19 cellular contexts compared by ENCODE assay signal in the genomic region with DNA sequence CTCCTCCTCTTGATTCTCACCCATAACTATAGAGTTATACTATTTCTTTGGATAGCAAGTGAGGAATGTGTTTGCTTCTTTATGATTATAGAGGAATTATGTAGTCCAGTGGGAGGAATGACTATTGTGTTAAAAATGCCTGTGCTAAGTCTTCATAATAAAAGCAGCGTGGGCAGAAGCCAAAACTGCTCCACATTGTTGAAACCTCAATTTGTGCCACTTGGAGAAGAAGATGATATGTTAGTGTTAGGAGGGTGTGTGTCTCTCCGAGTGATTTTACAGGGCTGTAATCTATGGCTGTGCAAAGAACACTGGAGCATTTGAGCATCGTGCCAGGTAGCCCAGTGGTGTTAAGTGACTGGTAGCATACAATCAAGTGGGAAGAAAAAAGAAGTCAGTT.
A peak's percentile ranks its signal among the peaks of the same experiment; 100 is the strongest.
DNase-seq lines count a peak whose midpoint lies in the region; ATAC-seq and TF ChIP-seq lines count a peak whose summit lies in the region.
"Had no signal": no experiment of that assay in that cellular context is flagged by ENCODE, and none has a peak within 500 bp of the region (broad histone marks: within the 10 kb centered on the region; RNA-seq: fewer than 3 reads in every experiment).

No MANE protein-coding gene starts in this region.

- H3K4me3 ChIP-seq in right atrium auricular region (no peak overlapping the region), smooth muscle cell (no peak overlapping the region), Karpas-422 (ENCODE audit: low read length) (no peak overlapping the region), testis (no peak overlapping the region)
- H3K4me3 ChIP-seq: gastroesophageal sphincter, stomach, vagina had no signal

- no peak overlapping the region for H3K27ac ChIP-seq in right atrium auricular region
- no peak overlapping the region for H3K27ac ChIP-seq in smooth muscle cell (ENCODE audit: low read depth)
- no peak overlapping the region for H3K27ac ChIP-seq in Karpas-422 (ENCODE audit: low read length)
- H3K27ac ChIP-seq in testis = no peak overlapping the region
- H3K27ac ChIP-seq: gastroesophageal sphincter, stomach, vagina had no signal

- H3K9me3 ChIP-seq in right atrium auricular region = no peaks in the 10 kb centered on the region
- no peaks in the 10 kb centered on the region for H3K9me3 ChIP-seq in smooth muscle cell (replicated peaks; ENCODE audit: low read depth)
- H3K9me3 ChIP-seq in Karpas-422 (ENCODE audit: low read length) = no peaks in the 10 kb centered on the region
- no peaks in the 10 kb centered on the region for H3K9me3 ChIP-seq in testis
- H3K9me3 ChIP-seq: gastroesophageal sphincter, stomach, vagina had no signal

- TF ChIP-seq CTCF in right atrium auricular region (IDR thresholded peaks at IDR 0.05) (no peak), smooth muscle cell (IDR thresholded peaks at IDR 0.05; ENCODE audit: borderline replicate concordance, insufficient read depth, poor library complexity, severe bottlenecking) (no peak), testis (IDR thresholded peaks at IDR 0.05) (no peak)

- no peaks in the 10 kb centered on the region for H3K27me3 ChIP-seq in right atrium auricular region
- no peaks in the 10 kb centered on the region for H3K27me3 ChIP-seq in smooth muscle cell (ENCODE audit: low read depth)
- no peaks in the 10 kb centered on the region for H3K27me3 ChIP-seq in Karpas-422 (ENCODE audit: low read length)
- H3K27me3 ChIP-seq in testis = no peaks in the 10 kb centered on the region
- H3K27me3 ChIP-seq: gastroesophageal sphincter, stomach, vagina had no signal

- H2AFZ ChIP-seq in smooth muscle cell (ENCODE audit: low read depth) (peak overlapping the region; percentile 27), Karpas-422 (ENCODE audit: low read length) (no peak overlapping the region)

- H4K20me1 ChIP-seq in smooth muscle cell (ENCODE audit: low read depth) = no peaks in the 10 kb centered on the region
- H4K20me1 ChIP-seq in Karpas-422 (ENCODE audit: insufficient read depth, low read depth, low read length) = no peaks in the 10 kb centered on the region

- H3F3A ChIP-seq in smooth muscle cell (ENCODE audit: low read depth) = no peaks in the 10 kb centered on the region

- peaks cover 4% of the 10 kb centered on the region for H3K79me2 ChIP-seq in smooth muscle cell (ENCODE audit: low read depth)
- H3K79me2 ChIP-seq in Karpas-422 (ENCODE audit: low read length) = no peaks in the 10 kb centered on the region

- 29% methylated on average over 3 of the region's 3 CpGs for WGBS in smooth muscle cell (ENCODE audit: low lambda C conversion rate)
- 70 to 83% methylated on average over 3 of the region's 3 CpGs for WGBS in testis, 2 donors

- peak; percentile 56 for ATAC-seq in Right ventricle myocardium superior (ENCODE audit: poor library complexity)
- no peak for ATAC-seq in GM18907 (IDR thresholded peaks at IDR 0.05; ENCODE audit: unreplicated experiment)
- ATAC-seq: activated naive CD8-positive, alpha-beta T cell treated with anti-CD3 and anti-CD28 coated beads, Interleukin-2, amount 50 U/mL, for 24 hours; gastroesophageal sphincter had no signal

- TF ChIP-seq POLR2A in testis (IDR thresholded peaks at IDR 0.05) = no peak

- H3K4me2 ChIP-seq in smooth muscle cell (peak overlapping the region; percentile 66), Karpas-422 (ENCODE audit: low read depth, low read length, poor library complexity, severe bottlenecking) (no peak overlapping the region)

- H3K4me1 ChIP-seq in right atrium auricular region (no peaks in the 10 kb centered on the region), smooth muscle cell (ENCODE audit: low read depth) (peaks cover 11% of the 10 kb centered on the region), Karpas-422 (ENCODE audit: low read length) (no peaks in the 10 kb centered on the region), testis (no peaks in the 10 kb centered on the region)
- H3K4me1 ChIP-seq: gastroesophageal sphincter, stomach, vagina had no signal

- no peaks in the 10 kb centered on the region for H3K9me2 ChIP-seq in Karpas-422 (replicated peaks; ENCODE audit: insufficient read depth, low read length)

- no peaks in the 10 kb centered on the region for H3K36me3 ChIP-seq in right atrium auricular region
- H3K36me3 ChIP-seq in smooth muscle cell (ENCODE audit: low read depth) = no peaks in the 10 kb centered on the region
- H3K36me3 ChIP-seq in Karpas-422 (ENCODE audit: insufficient read depth, low read length) = no peaks in the 10 kb centered on the region
- no peaks in the 10 kb centered on the region for H3K36me3 ChIP-seq in testis (ENCODE audit: low read depth, missing control alignments)
- H3K36me3 ChIP-seq: gastroesophageal sphincter, stomach, vagina had no signal

- no peak overlapping the region for H3K9ac ChIP-seq in smooth muscle cell (ENCODE audit: low read depth)
- no peak overlapping the region for H3K9ac ChIP-seq in Karpas-422 (ENCODE audit: low read length)

- no peak for DNase-seq in Right ventricle myocardium superior
- no peak for DNase-seq in right atrium auricular region (ENCODE audit: low spot score)
- peak; percentile 50 for DNase-seq in amniotic epithelial cell (ENCODE audit: low read depth)
- peak; percentile 57 for DNase-seq in kidney glomerular epithelial cell (lab: John Stamatoyannopoulos, UW)
- no peak for DNase-seq in smooth muscle cell (lab: John Stamatoyannopoulos, UW; ENCODE audit: unreplicated experiment)
- no peak for DNase-seq in Karpas-422
- no peak for DNase-seq in testis
- DNase-seq: ACHN; activated CD4-positive, CD25-positive, alpha-beta regulatory T cell; activated naive CD8-positive, alpha-beta T cell treated with anti-CD3 and anti-CD28 coated beads, Interleukin-2, amount 50 U/mL, for 24 hours; CD8-positive, alpha-beta memory T cell; cerebellar nuclear complex; NCI-H187 treated with DMSO at 0.1 percent for 48 hours; NCI-H510A treated with DMSO at 0.1 percent for 48 hours; stomach; T-helper 2 cell had no signal

- intact Hi-C loops in Right ventricle myocardium superior (cut with DNase I) = no loop called here
- intact Hi-C loops in testis (cut with DNase I; ENCODE audit: low total_unique reads) = no loop called here

Comparison
In these comparisons a context has a peak if more than half of its experiments do, and no peak if none do; other contexts are left out.
1. DNase-seq: peak in amniotic epithelial cell (single experiment) and kidney glomerular epithelial cell (single experiment); none in Right ventricle myocardium superior (single experiment), right atrium auricular region (single experiment), smooth muscle cell (single experiment), Karpas-422 (single experiment) and testis (single experiment).